Comparison of ENCODE assay signal across 23 cellular contexts in the genomic region with DNA sequence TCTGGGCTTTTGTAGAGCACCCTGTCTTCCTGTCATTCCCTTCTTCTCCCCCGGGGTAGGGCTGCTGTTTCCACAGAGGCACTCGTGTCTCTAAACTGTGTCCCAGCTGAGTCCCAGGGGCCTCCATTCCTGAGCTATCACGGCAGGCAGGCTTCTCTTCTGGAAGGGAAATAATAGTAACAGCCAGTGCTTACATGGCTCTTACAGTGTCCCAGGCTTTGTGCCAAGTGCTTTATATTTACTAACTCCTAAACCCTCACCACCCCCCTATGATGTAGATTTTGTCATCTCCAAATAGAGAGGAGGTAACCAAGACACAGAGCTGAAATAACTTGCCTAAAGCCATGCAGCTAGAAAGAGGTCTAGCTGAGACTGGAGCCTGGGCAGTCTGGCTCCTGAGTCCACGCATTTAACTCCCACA. TPM values are rescaled to one million over a fixed set of nuclear protein-coding genes. Genes with fewer than 3 reads are reported as not detected.
DNase-seq lines count a peak whose midpoint lies in the region; FAIRE-seq and TF ChIP-seq lines count a peak whose summit lies in the region.
"Had no signal": no experiment of that assay in that cellular context is flagged by ENCODE, and none has a peak within 500 bp of the region (broad histone marks: within the 10 kb centered on the region; RNA-seq: fewer than 3 reads in every experiment).

No MANE protein-coding gene starts in this region.

- no peak for TF ChIP-seq POLR2A in sigmoid colon (IDR thresholded peaks at IDR 0.05)

- no peak overlapping the region for H3K9ac ChIP-seq in BLaER1

- intact Hi-C loops in sigmoid colon (cut with DNase I), result no loop called here

- TF ChIP-seq CTCF in bronchial epithelial cell (IDR thresholded peaks at IDR 0.05; ENCODE audit: insufficient read depth, low read length, severe bottlenecking) (no peak), sigmoid colon (IDR thresholded peaks at IDR 0.05) (no peak)

- no peak overlapping the region for H3K4me3 ChIP-seq in BLaER1
- H3K4me3 ChIP-seq in bronchial epithelial cell (ENCODE audit: low read depth, low read length), result no peak overlapping the region
- H3K4me3 ChIP-seq in sigmoid colon, result no peak overlapping the region

- H3K27me3 ChIP-seq in BLaER1 (peaks cover 72% of the 10 kb centered on the region), bronchial epithelial cell (ENCODE audit: control insufficient read depth, insufficient read depth, low read length) (peaks cover 39% of the 10 kb centered on the region), sigmoid colon (peaks cover 11 to 35% (median 16%) of the 10 kb centered on the region in 3 donors)

- no peak for TF ChIP-seq EP300 in sigmoid colon (IDR thresholded peaks at IDR 0.05)

- 0 out of 2 replicates have a peak overlapping the region, but pooled peaks have one; percentile 13 for H3K4me2 ChIP-seq in BLaER1

- H3K9me3 ChIP-seq in BLaER1, result no peaks in the 10 kb centered on the region
- no peaks in the 10 kb centered on the region for H3K9me3 ChIP-seq in sigmoid colon
- H3K9me3 ChIP-seq: tibial artery had no signal

- WGBS in sigmoid colon, 2 donors, result 49 to 62% methylated on average over 4 of the region's 4 CpGs

- FAIRE-seq in bronchial epithelial cell (lab: Jason Lieb, UNC), result no peak
- FAIRE-seq: HTR-8/SVneo had no signal

- H3K36me3 ChIP-seq in BLaER1 (no peaks in the 10 kb centered on the region), bronchial epithelial cell (ENCODE audit: control insufficient read depth, insufficient read depth, low read length) (no peaks in the 10 kb centered on the region), sigmoid colon (no peaks in the 10 kb centered on the region)
- H3K36me3 ChIP-seq: tibial artery had no signal

- peak; percentile 25 for DNase-seq in EH (ENCODE audit: low read depth)
- DNase-seq in bronchial epithelial cell (ENCODE audit: low read depth), result peak; percentile 35
- peak; percentile 31 for DNase-seq in inferior parietal cortex (ENCODE audit: extremely low spot score)
- no peak for DNase-seq in NCI-H2227 (lab: John Stamatoyannopoulos, UW; ENCODE audit: unreplicated experiment)
- no peak for DNase-seq in stimulated activated CD4-positive, alpha-beta T cell treated with anti-CD3 and anti-CD28 coated beads, Interleukin-1b, Interleukin-23, amount 100 ng/mL, for 48 hours
- DNase-seq in cerebellum (ENCODE audit: low spot score), result no peak
- DNase-seq in sigmoid colon, result no peak
- DNase-seq: activated CD4-positive, alpha-beta T cell treated with anti-CD3 and anti-CD28 coated beads for 1 hour; activated CD8-positive, alpha-beta memory T cell treated with anti-CD3 and anti-CD28 coated beads, Interleukin-2, amount 10 ng/mL, durations not matched to agents 7 days and 5 days; activated effector memory CD4-positive, alpha-beta T cell treated with anti-CD3 and anti-CD28 coated beads, Interleukin-2, amount 50 U/mL, for 16 hours; amniotic stem cell; cortex of kidney; HCEC 1CT; islet precursor cell; NCI-H1930; NK-92 treated with Interleukin-12 subunit alpha and Interleukin-12 subunit beta, amount 100 ng/mL, for 24 hours; T-helper 2 cell; tibial artery had no signal

- H3K4me1 ChIP-seq in BLaER1 (peaks cover 38% of the 10 kb centered on the region), sigmoid colon (peaks cover 0 to 42% (median 34%) of the 10 kb centered on the region in 4 donors)

- H4K20me1 ChIP-seq in BLaER1, result no peaks in the 10 kb centered on the region

- no peak overlapping the region for H3K27ac ChIP-seq in BLaER1
- H3K27ac ChIP-seq in sigmoid colon, result no peak overlapping the region
- H3K27ac ChIP-seq: tibial artery had no signal

RNA-seq across cellular contexts. Expression of a gene that starts 1.4 kb away (rescaled TPM):
- not detected in 2 replicates for total RNA-seq in bronchial epithelial cell
- total RNA-seq in cerebellum, result 29.7 TPM
- total RNA-seq in sigmoid colon, result 1 to 10 TPM; 1.3 to 4.3 (median 1.6) TPM
- polyA plus RNA-seq in sigmoid colon, result 1 to 10 TPM in 1 of 3 donors, under 1 TPM in 2; 0.60 to 2.4 (median 0.69) TPM
- total RNA-seq: activated CD8-positive, alpha-beta memory T cell treated with anti-CD3 and anti-CD28 coated beads, Interleukin-2, amount 10 ng/mL, durations not matched to agents 7 days and 5 days; epithelial cell of proximal tubule had no signal

RNA-seq across cellular contexts. Expression of a gene that starts 3.3 kb away (rescaled TPM):
- total RNA-seq in bronchial epithelial cell, result not detected in 2 replicates
- 1.5 TPM for total RNA-seq in cerebellum
- 10 to 100 TPM in 1 of 4 donors, not detected in 3; 11.4 TPM for total RNA-seq in sigmoid colon
- polyA plus RNA-seq in sigmoid colon, result under 1 TPM in 1 of 3 donors, not detected in 2; 0.39 TPM
- total RNA-seq: activated CD8-positive, alpha-beta memory T cell treated with anti-CD3 and anti-CD28 coated beads, Interleukin-2, amount 10 ng/mL, durations not matched to agents 7 days and 5 days; epithelial cell of proximal tubule; mesothelial cell of epicardium; skeletal muscle tissue had no signal

RNA-seq across cellular contexts. Expression of a gene that starts 45.3 kb away (rescaled TPM):
- total RNA-seq in bronchial epithelial cell (83.2 and 110 TPM in 2 replicates), cerebellum (34.5 TPM), sigmoid colon (10 to 100 TPM; 49.6 to 68.7 (median 66.9) TPM)
- 10 to 100 TPM; 47.9 to 55.8 (median 51.7) TPM for polyA plus RNA-seq in sigmoid colon

Comparison
In these comparisons a context has a peak if more than half of its experiments do, and no peak if none do; other contexts are left out.
1. DNase-seq: peak in EH (single experiment), bronchial epithelial cell (single experiment) and inferior parietal cortex (single experiment); none in NCI-H2227 (single experiment), stimulated activated CD4-positive, alpha-beta T cell treated with anti-CD3 and anti-CD28 coated beads, Interleukin-1b, Interleukin-23, amount 100 ng/mL, for 48 hours (single experiment), cerebellum (single experiment) and sigmoid colon (single experiment).